1 cellular context compared by ENCODE assay signal in genomic region chr20:33490023-33490933, GRCh38.
TF ChIP-seq lines count a peak whose summit lies in the region.

Gene CBFA2T2 (plus strand): TSS chr20:33490096. CDS start chr20:33490268, 172 bp downstream.

TF ChIP-seq in K562, 482 proteins besides CTCF, POLR2A, EP300 and RAD21 (continued from another document and continues in another):
- TF ChIP-seq ETV5 (CRISPR knock-in tag; IDR thresholded peaks at IDR 0.05; ENCODE audit: low read depth): 0 out of 2 replicates have a peak, but pooled peaks have one; percentile 35
- peak in 1 of 2 experiments; percentile 75; a peak in 2 of 4 replicates for TF ChIP-seq SIN3A (IDR thresholded peaks at IDR 0.05; ENCODE audit: borderline replicate concordance in 2 of 2, control insufficient read depth in 1 of 2, low read depth in 2 of 2, low read length in 2 of 2)
- TF ChIP-seq TGIF2 (CRISPR knock-in tag; IDR thresholded peaks at IDR 0.05): no peak
- peak; percentile 98 for TF ChIP-seq ESRRA (IDR thresholded peaks at IDR 0.05; ENCODE audit: borderline replicate concordance, low read depth)
- TF ChIP-seq ZNF584 (CRISPR knock-in tag; IDR thresholded peaks at IDR 0.05; ENCODE audit: low read depth): no peak
- no peak for TF ChIP-seq ELF4 (CRISPR knock-in tag; IDR thresholded peaks at IDR 0.05)
- no peak for TF ChIP-seq HOXB6 (CRISPR knock-in tag; IDR thresholded peaks at IDR 0.05; ENCODE audit: borderline replicate concordance)
- TF ChIP-seq TSHZ1 (CRISPR knock-in tag; IDR thresholded peaks at IDR 0.05): no peak
- no peak for TF ChIP-seq BRD9 (IDR thresholded peaks at IDR 0.05; ENCODE audit: low read depth, partially characterized antibody)
- peak; percentile 72 to 86 for TF ChIP-seq KDM1A (IDR thresholded peaks at IDR 0.05)
- peak; percentile 35 for TF ChIP-seq SMARCB1 (IDR thresholded peaks at IDR 0.05; ENCODE audit: insufficient read length, low read depth)
- no peak for TF ChIP-seq ZC3H8 (IDR thresholded peaks at IDR 0.05)
- TF ChIP-seq DMBX1 (CRISPR knock-in tag; IDR thresholded peaks at IDR 0.05; ENCODE audit: borderline replicate concordance): no peak
- no peak for TF ChIP-seq PPARD (CRISPR knock-in tag; IDR thresholded peaks at IDR 0.05)
- TF ChIP-seq CREBBP (IDR thresholded peaks at IDR 0.05; ENCODE audit: low read depth, low read length): no peak
- TF ChIP-seq MED1 (CRISPR knock-in tag; IDR thresholded peaks at IDR 0.05; ENCODE audit: borderline replicate concordance): no peak
- TF ChIP-seq NUFIP1 (IDR thresholded peaks at IDR 0.05; ENCODE audit: partially characterized antibody): no peak
- peak in 1 of 2 experiments; percentile 22 for TF ChIP-seq E2F6 (IDR thresholded peaks at IDR 0.05; ENCODE audit: borderline replicate concordance in 1 of 2, extremely low read depth in 1 of 2, insufficient read depth in 1 of 2, insufficient read length in 1 of 2, low read depth in 1 of 2, low read length in 1 of 2, poor library complexity in 1 of 2, severe bottlenecking in 1 of 2)
- TF ChIP-seq ARID2 (IDR thresholded peaks at IDR 0.05): no peak
- 0 out of 2 replicates have a peak, but pooled peaks have one; percentile 31 for TF ChIP-seq FOXK1 (CRISPR knock-in tag; IDR thresholded peaks at IDR 0.05; ENCODE audit: borderline replicate concordance)
- 0 out of 2 replicates have a peak, but pooled peaks have one; percentile 34 for TF ChIP-seq NBN (IDR thresholded peaks at IDR 0.05; ENCODE audit: low read depth)
- TF ChIP-seq EP400 (IDR thresholded peaks at IDR 0.05): no peak
- TF ChIP-seq PBX2 (CRISPR knock-in tag; IDR thresholded peaks at IDR 0.05; ENCODE audit: low read depth): no peak
- TF ChIP-seq PBX2 (tag; conservative IDR thresholded peaks at IDR 0.05; ENCODE audit: low read depth): no peak
- TF ChIP-seq U2AF1 (optimal IDR thresholded peaks at IDR 0.05; ENCODE audit: low read depth, low read length): peak; percentile 81
- TF ChIP-seq HMG20B (CRISPR knock-in tag; IDR thresholded peaks at IDR 0.05): no peak
- no peak for TF ChIP-seq RBM14 (IDR thresholded peaks at IDR 0.05; ENCODE audit: borderline replicate concordance, insufficient read depth, low read depth, low read length)
- no peak for TF ChIP-seq ZNF140 (CRISPR knock-in tag; IDR thresholded peaks at IDR 0.05)
- TF ChIP-seq CREM (IDR thresholded peaks at IDR 0.05; ENCODE audit: low read depth): no peak
- TF ChIP-seq PHTF2 (CRISPR knock-in tag; IDR thresholded peaks at IDR 0.05): no peak
- no peak for TF ChIP-seq CUX1 (CRISPR knock-in tag; IDR thresholded peaks at IDR 0.05)
- no peak for TF ChIP-seq PATZ1 (CRISPR knock-in tag; IDR thresholded peaks at IDR 0.05; ENCODE audit: borderline replicate concordance)
- TF ChIP-seq PCBP1 (IDR thresholded peaks at IDR 0.05; ENCODE audit: low read depth, low read length, poor library complexity, severe bottlenecking): no peak
- no peak; the same call in 1 of the 2 replicates for TF ChIP-seq ZNF589 (CRISPR knock-in tag; IDR thresholded peaks at IDR 0.05; ENCODE audit: low read depth)
- no peak for TF ChIP-seq SETDB1 (IDR thresholded peaks at IDR 0.05; ENCODE audit: low read length)
- no peak for TF ChIP-seq MAX (CRISPR knock-in tag; IDR thresholded peaks at IDR 0.05)
- TF ChIP-seq ZKSCAN1 (IDR thresholded peaks at IDR 0.05; ENCODE audit: low read depth, low read length): no peak
- TF ChIP-seq SRSF7 (optimal IDR thresholded peaks at IDR 0.05; ENCODE audit: low read depth, low read length): no peak
- 0 out of 2 replicates have a peak, but pooled peaks have one; percentile 21 for TF ChIP-seq DPF2 (IDR thresholded peaks at IDR 0.05)
- 0 out of 2 replicates have a peak, but pooled peaks have one; percentile 10 for TF ChIP-seq SPI1 (IDR thresholded peaks at IDR 0.05; ENCODE audit: borderline replicate concordance, low read depth, low read length)
- TF ChIP-seq CHD4 (IDR thresholded peaks at IDR 0.05; ENCODE audit: insufficient read depth, insufficient replicate concordance, low read depth, low read length, poor library complexity, severe bottlenecking): peak; percentile 59
- TF ChIP-seq ZBTB17 (CRISPR knock-in tag; IDR thresholded peaks at IDR 0.05): 0 out of 2 replicates have a peak, but pooled peaks have one; percentile 24
- TF ChIP-seq HCFC1 (IDR thresholded peaks at IDR 0.05; ENCODE audit: low read depth, low read length): no peak
- no peak; the same call in 1 of the 2 replicates for TF ChIP-seq HMGXB4 (CRISPR knock-in tag; IDR thresholded peaks at IDR 0.05)
- TF ChIP-seq MTA3 (IDR thresholded peaks at IDR 0.05; ENCODE audit: borderline replicate concordance): 0 out of 2 replicates have a peak, but pooled peaks have one; percentile 13
- TF ChIP-seq L3MBTL2 (IDR thresholded peaks at IDR 0.05): peak; percentile 56
- TF ChIP-seq CTBP1 (IDR thresholded peaks at IDR 0.05; ENCODE audit: borderline replicate concordance): peak; percentile 58; the same call in 1 of the 2 replicates
- TF ChIP-seq NRF1 (conservative IDR thresholded peaks at IDR 0.05 in 1 of 2, IDR thresholded peaks at IDR 0.05 in 1 of 2): peak in 1 of 2 experiments; percentile 14; a peak in 2 of 4 replicates
- TF ChIP-seq ZNF165 (CRISPR knock-in tag; IDR thresholded peaks at IDR 0.05; ENCODE audit: borderline replicate concordance): no peak
- 0 out of 2 replicates have a peak, but pooled peaks have one; percentile 12 for TF ChIP-seq CAMTA2 (CRISPR knock-in tag; conservative IDR thresholded peaks at IDR 0.05)
- no peak for TF ChIP-seq NFE2 (IDR thresholded peaks at IDR 0.05; ENCODE audit: low read depth)
